In genomic region chr1:93878501-93878888, GRCh38 we compare ENCODE assay signal across 8 cellular contexts. TPM values are rescaled to one million over a fixed set of nuclear protein-coding genes. Genes with fewer than 3 reads are reported as not detected.
A peak's percentile ranks its signal among the peaks of the same experiment; 100 is the strongest.
DNase-seq lines count a peak whose midpoint lies in the region; ATAC-seq and TF ChIP-seq lines count a peak whose summit lies in the region.

No MANE protein-coding gene starts in this region.

- peak; percentile 60 for ATAC-seq in CD8-positive, alpha-beta T cell
- ATAC-seq in GM19467 (IDR thresholded peaks at IDR 0.05; ENCODE audit: unreplicated experiment) (peak; percentile 37), activated B cell treated with CpG ODN at 0.5 μM for 24 hours (ENCODE audit: low read depth) (peak; percentile 50), left lobe of liver (peak; percentile 47)

- intact Hi-C loops in CD8-positive, alpha-beta T cell (cut with DNase I, micrococcal nuclease): loop anchor here (1.0 to 10.0 kb wide), 4 partner anchors 32 to 1046 kb away; partner anchors contain the start of genes CCDC18 (in 1 of the 2), MTF2 (in 1 of the 2), RPL5 (in 1 of the 2) and TMED5 (in 1 of the 2)
- intact Hi-C loops in activated B cell treated with CpG ODN at 0.5 μM for 24 hours (cut with micrococcal nuclease): loop anchor here (10.0 kb wide), 1 partner anchor 1044 kb away; the partner anchor contains the start of gene RPL5

- peak overlapping the region; percentile 95 for H3K27ac ChIP-seq in CD8-positive, alpha-beta T cell (ENCODE audit: low read depth, low read length)
- peak overlapping the region; percentile 99 for H3K27ac ChIP-seq in caudate nucleus (ENCODE audit: low read depth, low read length)

- peak overlapping the region; percentile 98 for H3K27ac Mint-ChIP-seq in CD8-positive, alpha-beta T cell
- H3K27ac Mint-ChIP-seq in activated B cell treated with CpG ODN at 0.5 μM for 24 hours: peak overlapping the region; percentile 97

- H3K4me3 ChIP-seq in CD8-positive, alpha-beta T cell (ENCODE audit: low read depth, low read length): peak overlapping the region; percentile 87

- no peaks in the 10 kb centered on the region for H3K27me3 ChIP-seq in CD8-positive, alpha-beta T cell (ENCODE audit: insufficient read depth, low read length)

- POLR2A ChIA-PET in CD8-positive, alpha-beta T cell (lab: Charles Lee): interaction anchor here (1.0 to 3.0 kb wide), 6 partner anchors 10 to 1195 kb away, joined by 3 to 27 read pairs (median 6); partner anchors contain the start of gene GCLM
- POLR2A ChIA-PET in activated B cell treated with CpG ODN at 0.5 μM for 24 hours (lab: Charles Lee): interaction anchor here (1.0 to 3.0 kb wide), 10 partner anchors 10 to 698 kb away, joined by 3 to 25 read pairs (median 6); partner anchors contain the start of genes CCDC18, DR1, GCLM and TMED5

- H3K9me3 Mint-ChIP-seq in CD8-positive, alpha-beta T cell: no peaks in the 10 kb centered on the region
- no peaks in the 10 kb centered on the region for H3K9me3 Mint-ChIP-seq in activated B cell treated with CpG ODN at 0.5 μM for 24 hours

- no peak for TF ChIP-seq CTCF in CD8-positive, alpha-beta T cell (IDR thresholded peaks at IDR 0.05)
- TF ChIP-seq CTCF in activated B cell treated with CpG ODN at 0.5 μM for 24 hours (IDR thresholded peaks at IDR 0.05): no peak

- H3K4me1 ChIP-seq in CD8-positive, alpha-beta T cell (ENCODE audit: insufficient read depth, low read length): peaks cover 32% of the 10 kb centered on the region

- H3K4me1 Mint-ChIP-seq in CD8-positive, alpha-beta T cell (ENCODE audit: low read depth): peaks cover 49% of the 10 kb centered on the region
- peaks cover 49% of the 10 kb centered on the region for H3K4me1 Mint-ChIP-seq in activated B cell treated with CpG ODN at 0.5 μM for 24 hours

- no peaks in the 10 kb centered on the region for H3K27me3 Mint-ChIP-seq in CD8-positive, alpha-beta T cell (ENCODE audit: low read depth)
- H3K27me3 Mint-ChIP-seq in activated B cell treated with CpG ODN at 0.5 μM for 24 hours: no peaks in the 10 kb centered on the region

- H3K4me3 Mint-ChIP-seq in CD8-positive, alpha-beta T cell: peak overlapping the region; percentile 95
- H3K4me3 Mint-ChIP-seq in activated B cell treated with CpG ODN at 0.5 μM for 24 hours: peak overlapping the region; percentile 96

- peaks cover 53% of the 10 kb centered on the region for H3K36me3 Mint-ChIP-seq in CD8-positive, alpha-beta T cell
- H3K36me3 Mint-ChIP-seq in activated B cell treated with CpG ODN at 0.5 μM for 24 hours (ENCODE audit: low read depth): peaks cover 52% of the 10 kb centered on the region

- CTCF ChIA-PET in CD8-positive, alpha-beta T cell (lab: Charles Lee): interaction anchor here (0.7 to 2.4 kb wide), 4 partner anchors 30 to 249 kb away, joined by 3 to 17 read pairs (median 4); partner anchors contain the start of gene GCLM
- CTCF ChIA-PET in activated B cell treated with CpG ODN at 0.5 μM for 24 hours (lab: Charles Lee): interaction anchor here (1.5 kb wide), 1 partner anchor 31 kb away, joined by 8 read pairs; the partner anchor contains the start of gene GCLM

- no peaks in the 10 kb centered on the region for H3K9me3 ChIP-seq in CD8-positive, alpha-beta T cell (ENCODE audit: low read length)

- peaks cover 30% of the 10 kb centered on the region for H3K36me3 ChIP-seq in CD8-positive, alpha-beta T cell (ENCODE audit: insufficient read depth, low read length)

- peak; percentile 23 to 78 (median 62) for DNase-seq in CD8-positive, alpha-beta T cell
- DNase-seq in HPDE6-E6E7 (ENCODE audit: extremely low spot score): peak; percentile 40
- peak; percentile 31 for DNase-seq in activated B cell treated with CpG ODN at 0.5 μM for 24 hours
- DNase-seq in caudate nucleus (lab: John Stamatoyannopoulos, UW): peak in 25 of 61 donors; percentile 2 to 48 (median 17)
- DNase-seq in left lobe of liver (ENCODE audit: low spot score): peak; percentile 57
- peak; percentile 49 to 52 for DNase-seq in stimulated activated CD4-positive, alpha-beta T cell treated with anti-CD3 and anti-CD28 coated beads, Interleukin-4, amount 100 ng/mL, for 48 hours (ENCODE audit: low read depth in 2 of 2)
- no peak for DNase-seq in SKM-1 treated with dmso at 0.1 percent for 144 hours (lab: John Stamatoyannopoulos, UW; ENCODE audit: unreplicated experiment)

RNA-seq across cellular contexts. Expression of gene DNTTIP2, which starts 0.5 kb away (rescaled TPM):
- 100 to 1,000 TPM; 126 to 130 TPM for total RNA-seq in CD8-positive, alpha-beta T cell
- total RNA-seq in activated B cell treated with CpG ODN at 0.5 μM for 24 hours: 65.6 and 69.7 TPM in 2 replicates
- total RNA-seq in left lobe of liver: 11.8 TPM

RNA-seq across cellular contexts. Expression of gene GCLM, which starts 30.7 kb away (rescaled TPM):
- total RNA-seq in CD8-positive, alpha-beta T cell: 1 to 10 TPM; 6.4 to 6.8 TPM
- total RNA-seq in activated B cell treated with CpG ODN at 0.5 μM for 24 hours (8.6 and 9.6 TPM in 2 replicates), left lobe of liver (27.8 TPM)
